In genomic region chr19:13027031-13027430, GRCh38 we compare ENCODE assay signal across 13 cellular contexts. TPM values are rescaled to one million over a fixed set of nuclear protein-coding genes. Genes with fewer than 3 reads are reported as not detected.
DNase-seq lines count a peak whose midpoint lies in the region; ATAC-seq and TF ChIP-seq lines count a peak whose summit lies in the region.
"Had no signal": no experiment of that assay in that cellular context is flagged by ENCODE, and none has a peak within 500 bp of the region (broad histone marks: within the 10 kb centered on the region; RNA-seq: fewer than 3 reads in every experiment).

No MANE protein-coding gene starts in this region.

- no peaks in the 10 kb centered on the region for H4K20me1 ChIP-seq in OCI-LY3 (ENCODE audit: insufficient read depth, low read length)

- no peaks in the 10 kb centered on the region for H3K79me2 ChIP-seq in OCI-LY3 (ENCODE audit: low read length)

- peak in 2 of 61 donors; percentile 17 to 26 for DNase-seq in caudate nucleus (lab: John Stamatoyannopoulos, UW)
- no peak for DNase-seq in right lobe of liver
- no peak for DNase-seq in tibial artery
- DNase-seq in NCI-H1436 treated with DMSO at 0.1 percent for 48 hours (lab: John Stamatoyannopoulos, UW): no peak
- DNase-seq in NCI-H2196 treated with DMSO at 0.1 percent for 48 hours (lab: John Stamatoyannopoulos, UW; ENCODE audit: unreplicated experiment): no peak
- no peak for DNase-seq in MV-4-11 (lab: John Stamatoyannopoulos, UW)
- DNase-seq: activated naive CD8-positive, alpha-beta T cell treated with anti-CD3 and anti-CD28 coated beads, Interleukin-2, amount 10 ng/mL, durations not matched to agents 7 days and 5 days; erythroblast; NK-92 treated with Interleukin-12 subunit alpha and Interleukin-12 subunit beta, amount 100 ng/mL, for 24 hours; T-helper 17 cell had no signal

- no peak for TF ChIP-seq POLR2A in right lobe of liver (IDR thresholded peaks at IDR 0.05)

- H3K4me3 ChIP-seq in OCI-LY3 (ENCODE audit: low read length): peak overlapping the region; percentile 50; the same call in 1 of the 2 replicates
- no peak overlapping the region for H3K4me3 ChIP-seq in right lobe of liver
- peak overlapping the region; percentile 50 to 51 for H3K4me3 ChIP-seq in tibial artery

- ATAC-seq in right lobe of liver (no peak), GM18520 (IDR thresholded peaks at IDR 0.05; ENCODE audit: unreplicated experiment) (no peak)
- ATAC-seq: T-helper 17 cell had no signal

- H3K4me2 ChIP-seq in OCI-LY3 (ENCODE audit: low read length): peak overlapping the region; percentile 69

- H3K27ac ChIP-seq in OCI-LY3 (ENCODE audit: low read length): no peak overlapping the region
- H3K27ac ChIP-seq in caudate nucleus (ENCODE audit: low read depth, low read length): peak overlapping the region; percentile 99
- H3K27ac ChIP-seq in right lobe of liver: peak overlapping the region in 2 of 3 donors; percentile 34 to 61
- peak overlapping the region; percentile 88 to 99 for H3K27ac ChIP-seq in tibial artery

- H3K36me3 ChIP-seq in OCI-LY3 (replicated peaks; ENCODE audit: low read depth, low read length) (no peaks in the 10 kb centered on the region), right lobe of liver (no peaks in the 10 kb centered on the region), tibial artery (no peaks in the 10 kb centered on the region)

- H3K27me3 ChIP-seq in OCI-LY3 (ENCODE audit: low read depth, low read length) (no peaks in the 10 kb centered on the region), right lobe of liver (no peaks in the 10 kb centered on the region), tibial artery (no peaks in the 10 kb centered on the region)

- H3K4me1 ChIP-seq in OCI-LY3 (ENCODE audit: low read length): peaks cover 28% of the 10 kb centered on the region
- H3K4me1 ChIP-seq in right lobe of liver: peaks cover 0 to 43% (median 20%) of the 10 kb centered on the region in 4 donors
- H3K4me1 ChIP-seq in tibial artery: peaks cover 8 to 94% (median 78%) of the 10 kb centered on the region in 4 donors

- H3K9me3 ChIP-seq in OCI-LY3 (ENCODE audit: insufficient read depth, low read length) (no peaks in the 10 kb centered on the region), right lobe of liver (no peaks in the 10 kb centered on the region), tibial artery (no peaks in the 10 kb centered on the region)

- peak overlapping the region; percentile 45; the same call in 1 of the 2 replicates for H2AFZ ChIP-seq in OCI-LY3 (ENCODE audit: low read depth, low read length)

- H3K9ac ChIP-seq in OCI-LY3 (ENCODE audit: low read length): peak overlapping the region; percentile 43; the same call in 1 of the 2 replicates

- TF ChIP-seq CTCF in OCI-LY3 (IDR thresholded peaks at IDR 0.05; ENCODE audit: low read depth, low read length): no peak
- no peak for TF ChIP-seq CTCF in right lobe of liver (IDR thresholded peaks at IDR 0.05)
- TF ChIP-seq CTCF in tibial artery (IDR thresholded peaks at IDR 0.05): no peak

- intact Hi-C loops in right lobe of liver (cut with DNase I) (no loop called here), tibial artery (cut with DNase I; ENCODE audit: low total_unique reads) (loop anchor here (5.0 kb wide), 1 partner anchor 40 kb away; no protein-coding TSS in a partner anchor)

- WGBS in right lobe of liver (ENCODE audit: insufficient coverage, low coverage, low lambda C conversion rate, missing lambda C conversion rate): 67% methylated on average over 4 of the region's 4 CpGs

RNA-seq across cellular contexts. Expression of gene NFIX, which starts 31.8 kb away (rescaled TPM):
- 10 to 100 TPM; 20.3 to 40.0 (median 26.7) TPM for total RNA-seq in right lobe of liver

RNA-seq across cellular contexts. Expression of gene DAND5, which starts 57.7 kb away (rescaled TPM):
- not detected for total RNA-seq in right lobe of liver
- total RNA-seq: activated CD8-positive, alpha-beta memory T cell treated with anti-CD3 and anti-CD28 coated beads for 36 hours; activated naive CD8-positive, alpha-beta T cell treated with anti-CD3 and anti-CD28 coated beads, Interleukin-2, amount 10 ng/mL, durations not matched to agents 7 days and 5 days; T-helper 17 cell had no signal

Comparison
In these comparisons a context has a peak if more than half of its experiments do, and no peak if none do; other contexts are left out.
1. H3K4me3 ChIP-seq: peak in OCI-LY3 (single experiment) and tibial artery (2 of 2); none in right lobe of liver (0 of 3).